ENCODE assay signal across 17 cellular contexts in genomic region chrX:150035531-150035930, GRCh38.
DNase-seq lines count a peak whose midpoint lies in the region; ATAC-seq and TF ChIP-seq lines count a peak whose summit lies in the region.
"Had no signal": no experiment of that assay in that cellular context is flagged by ENCODE, and none has a peak within 500 bp of the region (broad histone marks: within the 10 kb centered on the region; RNA-seq: fewer than 3 reads in every experiment).

No MANE protein-coding gene starts in this region.

- no peaks in the 10 kb centered on the region for H3K36me3 ChIP-seq in ACC112 (ENCODE audit: insufficient read depth, low read length)
- H3K36me3 ChIP-seq in SJSA1 = no peaks in the 10 kb centered on the region
- H3K36me3 ChIP-seq: right atrium auricular region had no signal

- H3K4me3 ChIP-seq in ACC112 (ENCODE audit: low read depth, low read length) (peak overlapping the region; percentile 29; the same call in 1 of the 2 replicates), SJSA1 (no peak overlapping the region)
- H3K4me3 ChIP-seq: right atrium auricular region had no signal

- no peaks in the 10 kb centered on the region for H3K27me3 Mint-ChIP-seq in HFFc6 (ENCODE audit: insufficient read depth)
- no peaks in the 10 kb centered on the region for H3K27me3 Mint-ChIP-seq in stimulated activated naive B cell treated with anti-CD40 and anti-IgM and Interleukin-4, amounts not matched to agents 10 μg/mL and 1 μg/mL and 100 μg/mL, for 72 hours
- H3K27me3 Mint-ChIP-seq: activated naive CD8-positive, alpha-beta T cell had no signal

- H3K4me1 ChIP-seq in ACC112 (ENCODE audit: control insufficient read depth, insufficient read depth, low read length, unreplicated experiment) (peaks cover 41% of the 10 kb centered on the region), SJSA1 (replicated peaks) (peaks cover 55% of the 10 kb centered on the region)

- H3K27me3 ChIP-seq in ACC112 (ENCODE audit: insufficient read depth, low read length) = no peaks in the 10 kb centered on the region
- H3K27me3 ChIP-seq in SJSA1 (replicated peaks) = no peaks in the 10 kb centered on the region
- H3K27me3 ChIP-seq: right atrium auricular region had no signal

- no peak for TF ChIP-seq CTCF in HFFc6 (IDR thresholded peaks at IDR 0.05)

- peaks cover 13% of the 10 kb centered on the region for H3K36me3 Mint-ChIP-seq in HFFc6 (ENCODE audit: low read depth)
- no peaks in the 10 kb centered on the region for H3K36me3 Mint-ChIP-seq in stimulated activated naive B cell treated with anti-CD40 and anti-IgM and Interleukin-4, amounts not matched to agents 10 μg/mL and 1 μg/mL and 100 μg/mL, for 72 hours
- H3K36me3 Mint-ChIP-seq: activated naive CD8-positive, alpha-beta T cell had no signal

- no peak overlapping the region for H2AFZ ChIP-seq in ACC112 (ENCODE audit: low read length, unreplicated experiment)

- DNase-seq in HFFc6 (peak; percentile 40), SJSA1 (ENCODE audit: low read depth in 1 of 2, low spot score in 2 of 2) (no peak), kidney glomerular epithelial cell (lab: John Stamatoyannopoulos, UW) (peak; percentile 19), cerebellar nuclear complex (lab: John Stamatoyannopoulos, UW) (no peak), NCI-H446 (lab: John Stamatoyannopoulos, UW) (no peak)
- DNase-seq in stimulated activated naive B cell treated with anti-CD40 and anti-IgM and Interleukin-4, amounts not matched to agents 10 μg/mL and 1 μg/mL and 100 μg/mL, for 72 hours = no peak
- DNase-seq: activated CD4-positive, alpha-beta T cell treated with anti-CD3 and anti-CD28 coated beads, Interleukin-2, amount 50 U/mL, for 48 hours; activated T-cell treated with anti-CD3 and anti-CD28 coated beads, Interleukin-2, amount 50 U/mL, for 24 hours; COR-L47; Karpas-422; NCI-H1105 treated with DMSO at 0.1 percent for 48 hours had no signal

- H3K4me1 Mint-ChIP-seq in HFFc6 (ENCODE audit: low read depth) = peaks cover 68% of the 10 kb centered on the region
- H3K4me1 Mint-ChIP-seq in stimulated activated naive B cell treated with anti-CD40 and anti-IgM and Interleukin-4, amounts not matched to agents 10 μg/mL and 1 μg/mL and 100 μg/mL, for 72 hours = no peaks in the 10 kb centered on the region

- H3K9me3 Mint-ChIP-seq in HFFc6 = peaks cover 4% of the 10 kb centered on the region
- peaks cover 5 to 7% of the 10 kb centered on the region in 2 donors for H3K9me3 Mint-ChIP-seq in stimulated activated naive B cell treated with anti-CD40 and anti-IgM and Interleukin-4, amounts not matched to agents 10 μg/mL and 1 μg/mL and 100 μg/mL, for 72 hours

- no peaks in the 10 kb centered on the region for H3K9me3 ChIP-seq in SJSA1 (replicated peaks)

- no peak for ATAC-seq in GM21390 (IDR thresholded peaks at IDR 0.05; ENCODE audit: unreplicated experiment)
- no peak for ATAC-seq in stimulated activated naive B cell treated with anti-CD40 and anti-IgM and Interleukin-4, amounts not matched to agents 10 μg/mL and 1 μg/mL and 100 μg/mL, for 72 hours (replicated peaks)

- peak overlapping the region; percentile 97 for H3K27ac ChIP-seq in ACC112 (ENCODE audit: low read depth, low read length)
- H3K27ac ChIP-seq in SJSA1 = peak overlapping the region; percentile 69
- H3K27ac ChIP-seq: right atrium auricular region, VCaP had no signal

- H3K4me3 Mint-ChIP-seq in HFFc6 = peak overlapping the region; percentile 50
- H3K4me3 Mint-ChIP-seq in stimulated activated naive B cell treated with anti-CD40 and anti-IgM and Interleukin-4, amounts not matched to agents 10 μg/mL and 1 μg/mL and 100 μg/mL, for 72 hours = no peak overlapping the region
- H3K4me3 Mint-ChIP-seq: activated naive CD8-positive, alpha-beta T cell; activated T-cell treated with anti-CD3 and anti-CD28 coated beads, Interleukin-2, amount 50 U/mL, for 24 hours; T-helper 1 cell treated with Interleukin-12 subunit alpha and Interleukin-12 subunit beta and Interleukin-4 antibody, amounts not matched to agents 30 μg/mL and 1 μg/mL, for 36 hours had no signal

- no peaks in the 10 kb centered on the region for H3K79me2 ChIP-seq in ACC112 (ENCODE audit: control insufficient read depth, insufficient read depth, low read length, unreplicated experiment)

- peak overlapping the region; percentile 91 for H3K27ac Mint-ChIP-seq in HFFc6
- no peak overlapping the region for H3K27ac Mint-ChIP-seq in stimulated activated naive B cell treated with anti-CD40 and anti-IgM and Interleukin-4, amounts not matched to agents 10 μg/mL and 1 μg/mL and 100 μg/mL, for 72 hours
- H3K27ac Mint-ChIP-seq: activated naive CD8-positive, alpha-beta T cell; activated T-cell treated with anti-CD3 and anti-CD28 coated beads, Interleukin-2, amount 50 U/mL, for 24 hours; T-helper 1 cell treated with Interleukin-12 subunit alpha and Interleukin-12 subunit beta and Interleukin-4 antibody, amounts not matched to agents 30 μg/mL and 1 μg/mL, for 36 hours had no signal

Comparison
In these comparisons a context has a peak if more than half of its experiments do, and no peak if none do; other contexts are left out.
1. DNase-seq: peak in HFFc6 (single experiment) and kidney glomerular epithelial cell (single experiment); none in SJSA1 (0 of 2), cerebellar nuclear complex (0 of 2), stimulated activated naive B cell treated with anti-CD40 and anti-IgM and Interleukin-4, amounts not matched to agents 10 μg/mL and 1 μg/mL and 100 μg/mL, for 72 hours (single experiment) and NCI-H446 (0 of 2).